14 cellular contexts compared by ENCODE assay signal in the genomic region with DNA sequence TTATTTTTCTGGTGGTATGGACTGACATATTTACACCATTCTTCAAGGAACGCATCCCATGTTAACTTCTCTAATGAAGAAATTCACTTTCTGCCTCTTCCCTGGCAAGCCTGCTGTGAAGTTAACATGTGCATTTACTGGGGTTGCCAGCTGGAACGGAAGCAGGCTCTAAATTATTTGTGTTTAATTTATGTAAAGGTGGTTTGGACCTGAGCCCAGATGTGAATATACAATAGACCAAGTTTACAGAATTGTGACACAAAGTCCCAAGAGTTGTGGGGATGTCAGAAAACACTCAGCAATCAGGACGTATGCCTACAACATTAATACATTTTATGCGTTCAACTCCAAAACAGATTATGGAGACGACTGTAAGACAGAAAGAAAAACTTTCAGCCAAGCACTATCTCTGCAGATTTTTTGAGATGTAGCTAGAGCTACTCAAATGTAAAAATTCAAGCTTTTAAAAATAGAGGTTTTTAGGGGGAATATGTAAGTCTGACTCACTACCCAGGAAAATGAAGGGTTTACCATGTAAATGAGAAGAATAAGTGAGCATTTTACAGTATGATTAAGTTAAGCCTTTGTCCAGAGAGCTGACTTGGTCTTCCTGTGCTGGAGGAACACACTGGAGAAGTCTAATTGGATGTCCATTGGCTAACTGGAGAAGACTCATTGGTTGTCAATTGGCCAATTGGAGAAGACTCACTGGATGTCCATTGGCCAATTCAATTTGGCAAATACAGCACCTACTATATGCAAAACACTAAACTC. TPM values are rescaled to one million over a fixed set of nuclear protein-coding genes. Genes with fewer than 3 reads are reported as not detected.
DNase-seq lines count a peak whose midpoint lies in the region; ATAC-seq, FAIRE-seq and TF ChIP-seq lines count a peak whose summit lies in the region.
"Had no signal": no experiment of that assay in that cellular context is flagged by ENCODE, and none has a peak within 500 bp of the region (broad histone marks: within the 10 kb centered on the region; RNA-seq: fewer than 3 reads in every experiment).

No MANE protein-coding gene starts in this region.

- H3K4me1 Mint-ChIP-seq in stimulated activated naive CD8-positive, alpha-beta T cell treated with anti-CD3 and anti-CD28 coated beads, Interleukin-15, amount 100 ng/mL, for 72 hours, result no peaks in the 10 kb centered on the region

- H3K4me1 ChIP-seq in endothelial cell of umbilical vein (ENCODE audit: control insufficient read depth, extremely low read depth, insufficient read depth, low read length) (peaks cover 51% of the 10 kb centered on the region), trophoblast cell (ENCODE audit: control insufficient read depth in 1 of 2, insufficient read depth in 2 of 2, low read length in 2 of 2) (no peaks in the 10 kb centered on the region)

- BruUV-seq in endothelial cell of umbilical vein (replicated peaks; lab: Mats Ljungman, UMichigan), result no TSS peak

- H3K4me2 ChIP-seq in endothelial cell of umbilical vein (ENCODE audit: insufficient read depth, low read length) (peak overlapping the region; percentile 30), trophoblast cell (ENCODE audit: low read length) (no peak overlapping the region)

- dilution Hi-C loops in endothelial cell of umbilical vein (cut with MboI; ENCODE audit: extremely low pct_ligation_motif_present, low sequenced_read_pairs), result no loop called here

- H3K27ac ChIP-seq in endothelial cell of umbilical vein (ENCODE audit: insufficient read depth, low read depth, low read length), result peak overlapping the region; percentile 5
- H3K27ac ChIP-seq in trophoblast cell (ENCODE audit: low read depth, low read length), result no peak overlapping the region
- H3K27ac ChIP-seq: HL-60, lower lobe of right lung, vagina had no signal

- WGBS in trophoblast cell (ENCODE audit: extremely low coverage, insufficient coverage, insufficient read length), result no CpG with 5 or more reads among the region's 5 CpGs

- H3K18ac ChIP-seq in trophoblast cell (ENCODE audit: low read length), result peak overlapping the region; percentile 23

- no peak overlapping the region for H2BK120ac ChIP-seq in trophoblast cell (ENCODE audit: insufficient read depth, low read length, poor library complexity)

- CTCF ChIA-PET in endothelial cell of umbilical vein (lab: Charles Lee), result interaction anchor here (1.1 to 2.0 kb wide), 4 partner anchors 13 to 122 kb away, joined by 3 to 6 read pairs (median 4); no protein-coding TSS in a partner anchor

- no peak for TF ChIP-seq CTCF in endothelial cell of umbilical vein (IDR thresholded peaks at IDR 0.05; ENCODE audit: extremely low read depth in 1 of 2, insufficient read depth in 1 of 2, low read depth in 1 of 2, low read length in 2 of 2)

- H3K9ac ChIP-seq in endothelial cell of umbilical vein (replicated peaks; ENCODE audit: extremely low read depth, insufficient read depth, low read length) (no peak overlapping the region), trophoblast cell (ENCODE audit: low read length) (no peak overlapping the region)

- H4K91ac ChIP-seq in trophoblast cell (ENCODE audit: low read depth, low read length), result no peak overlapping the region

- H3K4me3 ChIP-seq in endothelial cell of umbilical vein (replicated peaks in 1 of 3; ENCODE audit: insufficient read depth in 1 of 3, low read depth in 1 of 3, low read length in 3 of 3) (no peak overlapping the region), trophoblast cell (ENCODE audit: low read depth, low read length) (no peak overlapping the region)
- H3K4me3 ChIP-seq: lower lobe of right lung, vagina had no signal

- H3K27ac Mint-ChIP-seq in stimulated activated naive CD8-positive, alpha-beta T cell treated with anti-CD3 and anti-CD28 coated beads, Interleukin-15, amount 100 ng/mL, for 72 hours, result no peak overlapping the region

- ATAC-seq in GM18517 (IDR thresholded peaks at IDR 0.05; ENCODE audit: unreplicated experiment), result no peak
- ATAC-seq in stimulated activated naive CD8-positive, alpha-beta T cell treated with anti-CD3 and anti-CD28 coated beads, Interleukin-15, amount 100 ng/mL, for 72 hours, result no peak

- H3K23ac ChIP-seq in trophoblast cell (ENCODE audit: low read length), result no peak overlapping the region

- TF ChIP-seq POLR2A in endothelial cell of umbilical vein (IDR thresholded peaks at IDR 0.05; ENCODE audit: low read depth, low read length), result no peak

- no peak overlapping the region for H4K8ac ChIP-seq in trophoblast cell (ENCODE audit: low read depth, low read length)

- H3K27me3 ChIP-seq in endothelial cell of umbilical vein (ENCODE audit: control insufficient read depth in 2 of 2, insufficient read depth in 2 of 2, low read length in 2 of 2) (no peaks in the 10 kb centered on the region), trophoblast cell (ENCODE audit: insufficient read depth, low read length) (no peaks in the 10 kb centered on the region)
- H3K27me3 ChIP-seq: vagina had no signal

- no peaks in the 10 kb centered on the region for H4K20me1 ChIP-seq in endothelial cell of umbilical vein (replicated peaks; ENCODE audit: control insufficient read depth, extremely low read depth, insufficient read depth, low read length)

- peak; percentile 32 to 78 for DNase-seq in NCI-H2081 (lab: John Stamatoyannopoulos, UW)
- DNase-seq in NCI-H2081 treated with DMSO at 0.1 percent for 48 hours (lab: John Stamatoyannopoulos, UW), result no peak
- DNase-seq in NCI-H1694 treated with DMSO at 0.1 percent for 48 hours (lab: John Stamatoyannopoulos, UW), result peak; percentile 32
- peak; percentile 79 for DNase-seq in endothelial cell of umbilical vein (ENCODE audit: low read depth, low spot score)
- no peak for DNase-seq in trophoblast cell
- no peak for DNase-seq in stimulated activated naive CD8-positive, alpha-beta T cell treated with anti-CD3 and anti-CD28 coated beads, Interleukin-15, amount 100 ng/mL, for 72 hours
- DNase-seq in mucosa of gallbladder (ENCODE audit: low spot score), result no peak
- DNase-seq: activated CD4-positive, CD25-positive, alpha-beta regulatory T cell; DMS53; lower lobe of right lung; stimulated activated CD4-positive, alpha-beta T cell treated with anti-CD3 and anti-CD28 coated beads, Interleukin-15, amount 100 ng/mL, for 24 hours had no signal

- H2AFZ ChIP-seq in endothelial cell of umbilical vein (ENCODE audit: low read depth, low read length) (no peak overlapping the region), trophoblast cell (ENCODE audit: insufficient read depth, low read length, poor library complexity) (no peak overlapping the region)

- POLR2A ChIA-PET in endothelial cell of umbilical vein (lab: Charles Lee), result no interaction called here

- H3K9me3 ChIP-seq in endothelial cell of umbilical vein (replicated peaks; ENCODE audit: control insufficient read depth, insufficient read depth, low read length) (no peaks in the 10 kb centered on the region), trophoblast cell (ENCODE audit: insufficient read depth, low read depth, low read length) (peaks cover 1% of the 10 kb centered on the region)
- H3K9me3 ChIP-seq: lower lobe of right lung, vagina had no signal

- no peaks in the 10 kb centered on the region for H3K9me1 ChIP-seq in endothelial cell of umbilical vein (replicated peaks; ENCODE audit: control insufficient read depth, extremely low read depth, insufficient read depth, low read length)

- H2AK5ac ChIP-seq in trophoblast cell (ENCODE audit: low read length), result no peak overlapping the region

- no peaks in the 10 kb centered on the region for H3K9me3 Mint-ChIP-seq in stimulated activated naive CD8-positive, alpha-beta T cell treated with anti-CD3 and anti-CD28 coated beads, Interleukin-15, amount 100 ng/mL, for 72 hours

- H3K36me3 ChIP-seq in endothelial cell of umbilical vein (ENCODE audit: control insufficient read depth in 2 of 2, extremely low read depth in 1 of 2, insufficient read depth in 2 of 2, low read length in 2 of 2) (peaks cover 4 to 6% of the 10 kb centered on the region in 2 experiments), trophoblast cell (ENCODE audit: control insufficient read depth in 1 of 2, insufficient read depth in 2 of 2, low read length in 2 of 2) (peaks cover 9% of the 10 kb centered on the region in 2 experiments)
- H3K36me3 ChIP-seq: lower lobe of right lung, vagina had no signal

- peaks cover 97% of the 10 kb centered on the region for H3K79me2 ChIP-seq in endothelial cell of umbilical vein (ENCODE audit: control insufficient read depth, insufficient read depth, low read length)
- H3K79me2 ChIP-seq in trophoblast cell (ENCODE audit: control insufficient read depth, insufficient read depth, low read length, poor library complexity), result peaks cover 2% of the 10 kb centered on the region

- intact Hi-C loops in endothelial cell of umbilical vein (cut with micrococcal nuclease), result no loop called here

- H2BK5ac ChIP-seq in trophoblast cell (ENCODE audit: low read depth, low read length, poor library complexity), result no peak overlapping the region

- H3K4me3 Mint-ChIP-seq in stimulated activated naive CD8-positive, alpha-beta T cell treated with anti-CD3 and anti-CD28 coated beads, Interleukin-15, amount 100 ng/mL, for 72 hours, result no peak overlapping the region

- H3K79me1 ChIP-seq in trophoblast cell (ENCODE audit: low read length), result no peaks in the 10 kb centered on the region

- H2BK12ac ChIP-seq in trophoblast cell (ENCODE audit: low read length), result no peak overlapping the region

- H4K12ac ChIP-seq in trophoblast cell (ENCODE audit: low read depth, low read length), result no peak overlapping the region

- no peak overlapping the region for H3K14ac ChIP-seq in trophoblast cell (ENCODE audit: low read length)

- peak; percentile 50 for FAIRE-seq in endothelial cell of umbilical vein (lab: Jason Lieb, UNC)

- peaks cover under 1% of the 10 kb centered on the region for H3K27me3 Mint-ChIP-seq in stimulated activated naive CD8-positive, alpha-beta T cell treated with anti-CD3 and anti-CD28 coated beads, Interleukin-15, amount 100 ng/mL, for 72 hours

- H3K4ac ChIP-seq in trophoblast cell (ENCODE audit: low read depth, low read length), result no peak overlapping the region

TF ChIP-seq in endothelial cell of umbilical vein, 7 proteins besides CTCF, POLR2A, EP300 and RAD21 (continues in another document):
- no peak for TF ChIP-seq GATA2 (IDR thresholded peaks at IDR 0.05; ENCODE audit: insufficient read depth, insufficient read length, low read depth, low read length)
- TF ChIP-seq, protein P1, sequence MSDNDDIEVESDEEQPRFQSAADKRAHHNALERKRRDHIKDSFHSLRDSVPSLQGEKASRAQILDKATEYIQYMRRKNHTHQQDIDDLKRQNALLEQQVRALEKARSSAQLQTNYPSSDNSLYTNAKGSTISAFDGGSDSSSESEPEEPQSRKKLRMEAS (IDR thresholded peaks at IDR 0.05; ENCODE audit: insufficient read depth, insufficient read length), result no peak

RNA-seq across cellular contexts. Expression of a gene that starts 19.5 kb away (rescaled TPM):
- total RNA-seq in endothelial cell of umbilical vein, result 245 and 306 TPM in 2 replicates
- 104 and 122 TPM in 2 replicates for polyA plus RNA-seq in endothelial cell of umbilical vein
- 102 and 113 TPM in 2 replicates for polyA plus RNA-seq in endothelial cell of umbilical vein (2011; cell fraction: cytosol; rRNA removed)
- 172 and 240 TPM in 2 replicates for polyA plus RNA-seq in endothelial cell of umbilical vein (2011; cell fraction: nucleus; rRNA removed)
- polyA plus RNA-seq in endothelial cell of umbilical vein (2012), result 254 and 260 TPM in 2 replicates
- polyA minus RNA-seq in endothelial cell of umbilical vein, result 288 and 312 TPM in 2 replicates
- polyA minus RNA-seq in endothelial cell of umbilical vein (2011; cell fraction: cytosol; rRNA and poly(A)+ RNA removed), result 21.4 TPM
- polyA minus RNA-seq in endothelial cell of umbilical vein (2011; cell fraction: nucleus; rRNA and poly(A)+ RNA removed), result 288 and 311 TPM in 2 replicates
- 79.2 and 81.6 TPM in 2 replicates for polyA plus RNA-seq in trophoblast cell (2013)
- 76.2 TPM for total RNA-seq in mucosa of gallbladder

Comparison
In these comparisons a context has a peak if more than half of its experiments do, and no peak if none do; other contexts are left out.
1. DNase-seq: peak in NCI-H2081 (2 of 2), NCI-H1694 treated with DMSO at 0.1 percent for 48 hours (single experiment) and endothelial cell of umbilical vein (single experiment); none in NCI-H2081 treated with DMSO at 0.1 percent for 48 hours (single experiment), trophoblast cell (0 of 2), stimulated activated naive CD8-positive, alpha-beta T cell treated with anti-CD3 and anti-CD28 coated beads, Interleukin-15, amount 100 ng/mL, for 72 hours (0 of 2) and mucosa of gallbladder (single experiment).